12 cellular contexts compared by ENCODE assay signal in the genomic region with DNA sequence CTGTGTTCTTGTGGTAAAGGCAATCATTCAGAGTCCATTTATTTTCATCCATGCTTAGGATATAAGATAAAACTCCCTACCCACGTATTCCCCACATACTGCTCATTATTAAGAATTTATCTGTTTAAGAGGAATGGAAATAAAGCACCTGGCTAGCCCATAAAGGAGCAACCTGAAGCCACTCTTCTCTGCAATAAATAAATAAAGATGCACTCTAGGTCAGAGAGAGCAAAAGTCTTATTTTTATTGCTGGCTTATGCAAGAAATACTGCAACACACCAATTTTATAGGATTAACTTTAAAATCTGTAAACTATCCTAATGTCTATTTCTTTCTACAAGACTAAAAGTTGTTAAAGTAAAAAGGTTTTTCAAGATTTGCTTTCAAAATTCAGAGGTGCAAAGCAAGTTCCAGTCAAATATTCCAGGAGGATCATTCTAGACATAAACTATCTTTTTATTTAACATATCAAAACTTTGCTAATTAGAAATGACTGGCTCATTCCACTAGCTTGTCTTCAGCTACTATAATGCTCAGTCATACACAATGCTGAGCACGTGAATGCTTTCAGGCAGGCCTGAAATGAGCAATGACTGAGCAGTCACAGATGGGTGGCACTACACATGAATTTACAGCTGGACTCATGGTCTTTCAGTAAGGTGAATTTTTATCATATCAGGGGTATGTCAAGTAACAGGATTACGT. TPM values are rescaled to one million over a fixed set of nuclear protein-coding genes. Genes with fewer than 3 reads are reported as not detected.
DNase-seq lines count a peak whose midpoint lies in the region; ATAC-seq, FAIRE-seq and TF ChIP-seq lines count a peak whose summit lies in the region.
"Had no signal": no experiment of that assay in that cellular context is flagged by ENCODE, and none has a peak within 500 bp of the region (broad histone marks: within the 10 kb centered on the region; RNA-seq: fewer than 3 reads in every experiment).

No MANE protein-coding gene starts in this region.

- no peak overlapping the region for H3K27ac Mint-ChIP-seq in activated naive CD4-positive, alpha-beta T cell treated with anti-CD3 and anti-CD28 coated beads, Interleukin-2, amount 50 U/mL, for 72 hours
- H3K27ac Mint-ChIP-seq: activated T-helper 17 cell treated with anti-CD3 and anti-CD28 coated beads, Interleukin-2, amount 50 U/mL, for 72 hours had no signal

- TF ChIP-seq CTCF in 22Rv1 (IDR thresholded peaks at IDR 0.05) (no peak), astrocyte of the spinal cord (IDR thresholded peaks at IDR 0.05; ENCODE audit: low read depth, low read length) (no peak), kidney (IDR thresholded peaks at IDR 0.05; ENCODE audit: borderline replicate concordance, extremely low read depth, insufficient read depth) (no peak)

- CTCF ChIA-PET in HEK293T (lab: Yijun Ruan, JAX): no interaction called here

- FAIRE-seq in kidney (lab: Jason Lieb, UNC): peak; percentile 70
- FAIRE-seq: GM12892 had no signal

- no peak overlapping the region for H3K9ac ChIP-seq in kidney (ENCODE audit: low read length in 2 of 2)

- intact Hi-C loops in kidney (cut with DNase I): no loop called here

- peak; percentile 9 for DNase-seq in HEK293T (ENCODE audit: extremely low spot score)
- peak; percentile 52 for DNase-seq in astrocyte of the spinal cord (ENCODE audit: low read depth, low spot score)
- no peak for DNase-seq in kidney
- DNase-seq in activated naive CD4-positive, alpha-beta T cell (lab: John Stamatoyannopoulos, UW): no peak
- DNase-seq in activated naive CD4-positive, alpha-beta T cell treated with anti-CD3 and anti-CD28 coated beads, Interleukin-2, amount 50 U/mL, for 72 hours (ENCODE audit: low spot score in 2 of 2): no peak
- DNase-seq: lower lobe of right lung, NCI-H446 had no signal

- in situ Hi-C loops in astrocyte of the spinal cord (cut with HindIII; ENCODE audit: low sequenced_read_pairs): no loop called here

- no peak overlapping the region for H3K4me3 ChIP-seq in astrocyte of the spinal cord (ENCODE audit: low read depth, low read length)
- H3K4me3 ChIP-seq in kidney (ENCODE audit: low read length in 2 of 2): no peak overlapping the region
- H3K4me3 ChIP-seq: lower lobe of right lung had no signal

- H3K4me1 ChIP-seq in kidney (ENCODE audit: control insufficient read depth in 1 of 2, insufficient read depth in 1 of 2, low read depth in 1 of 2, low read length in 2 of 2): peaks cover 9 to 19% of the 10 kb centered on the region in 2 donors

- peaks cover 10 to 16% of the 10 kb centered on the region in 2 donors for H3K36me3 Mint-ChIP-seq in activated naive CD4-positive, alpha-beta T cell treated with anti-CD3 and anti-CD28 coated beads, Interleukin-2, amount 50 U/mL, for 72 hours

- peaks cover 4 to 5% of the 10 kb centered on the region in 2 donors for H3K9me3 Mint-ChIP-seq in activated naive CD4-positive, alpha-beta T cell treated with anti-CD3 and anti-CD28 coated beads, Interleukin-2, amount 50 U/mL, for 72 hours

- peak overlapping the region; percentile 10; the same call in 1 of the 2 replicates for H3K27ac ChIP-seq in 22Rv1
- H3K27ac ChIP-seq in kidney (ENCODE audit: low read depth in 2 of 2, low read length in 2 of 2): peak overlapping the region in 1 of 2 donors; percentile 28
- H3K27ac ChIP-seq: lower lobe of right lung had no signal

- H3K36me3 ChIP-seq in kidney (ENCODE audit: control insufficient read depth in 1 of 2, insufficient read depth in 2 of 2, low read length in 2 of 2): no peaks in the 10 kb centered on the region
- H3K36me3 ChIP-seq: lower lobe of right lung had no signal

- POLR2A ChIA-PET in HEK293T (lab: Yijun Ruan, JAX): no interaction called here

- no peaks in the 10 kb centered on the region for H3K9me3 ChIP-seq in kidney (ENCODE audit: control insufficient read depth in 1 of 2, low read length in 2 of 2)
- H3K9me3 ChIP-seq: lower lobe of right lung had no signal

- ATAC-seq in GM19351 (IDR thresholded peaks at IDR 0.05; ENCODE audit: unreplicated experiment): no peak
- no peak for ATAC-seq in GM19395 (IDR thresholded peaks at IDR 0.05; ENCODE audit: unreplicated experiment)
- ATAC-seq in activated naive CD4-positive, alpha-beta T cell treated with anti-CD3 and anti-CD28 coated beads, Interleukin-2, amount 50 U/mL, for 72 hours: no peak
- ATAC-seq: activated T-helper 17 cell treated with anti-CD3 and anti-CD28 coated beads, Interleukin-2, amount 50 U/mL, for 72 hours had no signal

TF ChIP-seq in HEK293T, 16 proteins besides CTCF, POLR2A, EP300 and RAD21:
- TF ChIP-seq, protein P1, sequence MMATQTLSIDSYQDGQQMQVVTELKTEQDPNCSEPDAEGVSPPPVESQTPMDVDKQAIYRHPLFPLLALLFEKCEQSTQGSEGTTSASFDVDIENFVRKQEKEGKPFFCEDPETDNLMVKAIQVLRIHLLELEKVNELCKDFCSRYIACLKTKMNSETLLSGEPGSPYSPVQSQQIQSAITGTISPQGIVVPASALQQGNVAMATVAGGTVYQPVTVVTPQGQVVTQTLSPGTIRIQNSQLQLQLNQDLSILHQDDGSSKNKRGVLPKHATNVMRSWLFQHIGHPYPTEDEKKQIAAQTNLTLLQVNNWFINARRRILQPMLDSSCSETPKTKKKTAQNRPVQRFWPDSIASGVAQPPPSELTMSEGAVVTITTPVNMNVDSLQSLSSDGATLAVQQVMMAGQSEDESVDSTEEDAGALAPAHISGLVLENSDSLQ (IDR thresholded peaks at IDR 0.05): no peak
- no peak for TF ChIP-seq ZNF384 (IDR thresholded peaks at IDR 0.05)
- no peak for TF ChIP-seq BHLHE40 (IDR thresholded peaks at IDR 0.05; ENCODE audit: borderline replicate concordance)
- TF ChIP-seq ARNT (IDR thresholded peaks at IDR 0.05): no peak
- no peak for TF ChIP-seq SUZ12 (IDR thresholded peaks at IDR 0.05)
- TF ChIP-seq NFRKB (IDR thresholded peaks at IDR 0.05): no peak
- TF ChIP-seq L3MBTL2 (conservative IDR thresholded peaks at IDR 0.05): no peak
- no peak for TF ChIP-seq SP1 (IDR thresholded peaks at IDR 0.05)
- TF ChIP-seq LEF1 (IDR thresholded peaks at IDR 0.05; ENCODE audit: borderline replicate concordance): no peak
- no peak for TF ChIP-seq HDGF (IDR thresholded peaks at IDR 0.05; ENCODE audit: borderline replicate concordance)

RNA-seq across cellular contexts. Expression of gene TJP1, which starts 7.1 kb away (rescaled TPM):
- total RNA-seq in kidney: 121 TPM
- 17.7 TPM for polyA plus RNA-seq in kidney (ENCODE audit: insufficient read depth, low read depth, low replicate concordance)
- total RNA-seq in activated naive CD4-positive, alpha-beta T cell treated with anti-CD3 and anti-CD28 coated beads, Interleukin-2, amount 50 U/mL, for 72 hours: under 1 TPM in 1 of 2 donors, not detected in 1; 0.30 TPM
- total RNA-seq: activated T-helper 17 cell treated with anti-CD3 and anti-CD28 coated beads, Interleukin-2, amount 50 U/mL, for 72 hours had no signal

Comparison
In these comparisons a context has a peak if more than half of its experiments do, and no peak if none do; other contexts are left out.
1. DNase-seq: peak in HEK293T (single experiment) and astrocyte of the spinal cord (single experiment); none in kidney (single experiment), activated naive CD4-positive, alpha-beta T cell (0 of 4) and activated naive CD4-positive, alpha-beta T cell treated with anti-CD3 and anti-CD28 coated beads, Interleukin-2, amount 50 U/mL, for 72 hours (0 of 2).
2. RNA of gene TJP1, which starts 7.1 kb away (total RNA-seq): 121 TPM in kidney (single experiment); 0.30 TPM in activated naive CD4-positive, alpha-beta T cell treated with anti-CD3 and anti-CD28 coated beads, Interleukin-2, amount 50 U/mL, for 72 hours; every median in the first group is over 10 times any median in the second.